In genomic region chr16:84358601-84359295, GRCh38 we compare ENCODE assay signal across 30 cellular contexts. TPM values are rescaled to one million over a fixed set of nuclear protein-coding genes. Genes with fewer than 3 reads are reported as not detected.
DNase-seq lines count a peak whose midpoint lies in the region; ATAC-seq and TF ChIP-seq lines count a peak whose summit lies in the region.
"Had no signal": no experiment of that assay in that cellular context is flagged by ENCODE, and none has a peak within 500 bp of the region (broad histone marks: within the 10 kb centered on the region; RNA-seq: fewer than 3 reads in every experiment).

No MANE protein-coding gene starts in this region.

- peak overlapping the region in 9 of 11 experiments; percentile 17 to 83 (median 59); a peak in 9 of 22 replicates for H3K4me2 ChIP-seq in BLaER1 treated with 17β-estradiol and CSF1 and Interleukin-3, amounts not matched to agents 10 nM and 100 nM
- H3K4me2 ChIP-seq in neuronal stem cell (ENCODE audit: insufficient read depth, low read length, poor library complexity, severe bottlenecking), result no peak overlapping the region
- H3K4me2 ChIP-seq: BLaER1, SK-N-SH had no signal

- WGBS in neuronal stem cell (ENCODE audit: extremely low coverage in 2 of 2, insufficient read length in 2 of 2, insufficient replicate concordance in 1 of 2), 2 donors, result no CpG with 5 or more reads among the region's 14 CpGs

- H3K36me3 ChIP-seq in BLaER1 treated with 17β-estradiol and CSF1 and Interleukin-3, amounts not matched to agents 10 nM and 100 nM, result no peaks in the 10 kb centered on the region
- H3K36me3 ChIP-seq in colonic mucosa, result no peaks in the 10 kb centered on the region
- H3K36me3 ChIP-seq in neuronal stem cell (replicated peaks in 1 of 2; ENCODE audit: control insufficient read depth in 2 of 2, insufficient read depth in 2 of 2, low read length in 2 of 2), result no peaks in the 10 kb centered on the region
- H3K36me3 ChIP-seq: ascending aorta, BLaER1, cardiac muscle cell, esophagus muscularis mucosa, heart left ventricle, upper lobe of left lung had no signal

- no peak overlapping the region for H4K8ac ChIP-seq in neuronal stem cell (ENCODE audit: low read depth, low read length)

- no peak for TF ChIP-seq CTCF in colonic mucosa (IDR thresholded peaks at IDR 0.05)

- no peak overlapping the region for H2BK5ac ChIP-seq in neuronal stem cell (ENCODE audit: low read length)

- no peak overlapping the region for H3K23ac ChIP-seq in neuronal stem cell (ENCODE audit: low read depth, low read length, poor library complexity)

- H3K79me1 ChIP-seq in neuronal stem cell (ENCODE audit: low read depth, low read length), result no peaks in the 10 kb centered on the region

- peak overlapping the region; percentile 76 for H3K18ac ChIP-seq in neuronal stem cell (ENCODE audit: low read length)

- H2AFZ ChIP-seq in neuronal stem cell (ENCODE audit: low read length), result no peak overlapping the region

- H2AK5ac ChIP-seq in neuronal stem cell (ENCODE audit: low read depth, low read length), result no peak overlapping the region

- H3K9ac ChIP-seq in BLaER1 treated with 17β-estradiol and CSF1 and Interleukin-3, amounts not matched to agents 10 nM and 100 nM, result no peak overlapping the region
- H3K9ac ChIP-seq in colonic mucosa (ENCODE audit: low read depth in 2 of 2, low read length in 2 of 2) (peak overlapping the region in 1 of 2 donors; percentile 74), neuronal stem cell (ENCODE audit: low read depth, low read length, poor library complexity) (no peak overlapping the region)
- H3K9ac ChIP-seq: BLaER1, SK-N-SH had no signal

- H3K27ac ChIP-seq in BLaER1 treated with 17β-estradiol and CSF1 and Interleukin-3, amounts not matched to agents 10 nM and 100 nM, result peak overlapping the region in 2 of 11 experiments; percentile 27 to 70; a peak in 4 of 22 replicates
- H3K27ac ChIP-seq in colonic mucosa (peak overlapping the region; percentile 87), neuronal stem cell (replicated peaks; ENCODE audit: low read length) (no peak overlapping the region)
- H3K27ac ChIP-seq: ascending aorta, BLaER1, cardiac muscle cell, coronary artery, esophagus muscularis mucosa, foreskin keratinocyte, heart left ventricle, upper lobe of left lung had no signal

- no peak overlapping the region for H3K14ac ChIP-seq in neuronal stem cell (ENCODE audit: low read length)

- intact Hi-C loops in colonic mucosa (cut with DNase I), result no loop called here

- peaks cover 27 to 81% (median 51%) of the 10 kb centered on the region in 10 experiments for H3K4me1 ChIP-seq in BLaER1 treated with 17β-estradiol and CSF1 and Interleukin-3, amounts not matched to agents 10 nM and 100 nM
- peaks cover 13% of the 10 kb centered on the region for H3K4me1 ChIP-seq in colonic mucosa
- peaks cover 30 to 57% of the 10 kb centered on the region in 2 donors for H3K4me1 ChIP-seq in neuronal stem cell (ENCODE audit: control insufficient read depth in 2 of 2, insufficient read depth in 1 of 2, low read depth in 1 of 2, low read length in 2 of 2)
- H3K4me1 ChIP-seq: ascending aorta, foreskin keratinocyte, heart left ventricle had no signal

- no peak overlapping the region for H3K4ac ChIP-seq in neuronal stem cell (ENCODE audit: low read length)

- H2BK12ac ChIP-seq in neuronal stem cell (ENCODE audit: low read length), result no peak overlapping the region

- no peak overlapping the region for H2BK15ac ChIP-seq in neuronal stem cell (ENCODE audit: low read length)

- ATAC-seq in GM21423 (IDR thresholded peaks at IDR 0.05; ENCODE audit: unreplicated experiment), result no peak
- ATAC-seq in HG03378 (IDR thresholded peaks at IDR 0.05; ENCODE audit: unreplicated experiment), result no peak
- ATAC-seq in HG03280 (IDR thresholded peaks at IDR 0.05; ENCODE audit: unreplicated experiment), result no peak
- ATAC-seq: foreskin keratinocyte, heart left ventricle had no signal

- H2BK120ac ChIP-seq in neuronal stem cell (ENCODE audit: low read depth, low read length), result no peak overlapping the region

- H3K4me3 ChIP-seq in BLaER1 treated with 17β-estradiol and CSF1 and Interleukin-3, amounts not matched to agents 10 nM and 100 nM, result no peak overlapping the region
- H3K4me3 ChIP-seq in colonic mucosa, result no peak overlapping the region
- H3K4me3 ChIP-seq in neuronal stem cell (ENCODE audit: low read length in 2 of 2), result no peak overlapping the region
- H3K4me3 ChIP-seq: ascending aorta, BLaER1, cardiac muscle cell, coronary artery, esophagus muscularis mucosa, heart left ventricle, upper lobe of left lung had no signal

- no peaks in the 10 kb centered on the region for H3K27me3 ChIP-seq in BLaER1 treated with 17β-estradiol and CSF1 and Interleukin-3, amounts not matched to agents 10 nM and 100 nM
- H3K27me3 ChIP-seq in colonic mucosa, result no peaks in the 10 kb centered on the region
- no peaks in the 10 kb centered on the region for H3K27me3 ChIP-seq in neuronal stem cell (ENCODE audit: control insufficient read depth in 3 of 3, insufficient read depth in 3 of 3, low read depth in 1 of 3, low read length in 3 of 3)
- H3K27me3 ChIP-seq: ascending aorta, BLaER1, cardiac muscle cell, esophagus muscularis mucosa, upper lobe of left lung had no signal

- no peaks in the 10 kb centered on the region for H3K9me3 ChIP-seq in BLaER1 treated with 17β-estradiol and CSF1 and Interleukin-3, amounts not matched to agents 10 nM and 100 nM (replicated peaks in 1 of 11)
- H3K9me3 ChIP-seq in colonic mucosa (no peaks in the 10 kb centered on the region), neuronal stem cell (replicated peaks in 1 of 2; ENCODE audit: control insufficient read depth in 2 of 2, insufficient read depth in 1 of 2, low read depth in 1 of 2, low read length in 2 of 2) (no peaks in the 10 kb centered on the region)
- H3K9me3 ChIP-seq: ascending aorta, BLaER1, Caco-2, esophagus muscularis mucosa, heart left ventricle, SK-N-SH, upper lobe of left lung had no signal

- DNase-seq in HT-29 (ENCODE audit: low spot score) (peak; percentile 20), colonic mucosa (peak; percentile 60), neuronal stem cell (ENCODE audit: low spot score) (no peak)
- DNase-seq: activated CD4-positive, alpha-beta T cell treated with anti-CD3 and anti-CD28 coated beads for 48 hours; Caco-2; DMS79; foreskin keratinocyte; H9; heart left ventricle; KG1; kidney glomerular epithelial cell; NCI-H1417 treated with DMSO at 0.1 percent for 48 hours; NCI-H2081; NCI-H345; occipital lobe; SK-N-SH; upper lobe of left lung had no signal

- no peak overlapping the region for H4K91ac ChIP-seq in neuronal stem cell (ENCODE audit: low read depth, low read length, poor library complexity)

- no peaks in the 10 kb centered on the region for H4K20me1 ChIP-seq in BLaER1 treated with 17β-estradiol and CSF1 and Interleukin-3, amounts not matched to agents 10 nM and 100 nM
- H4K20me1 ChIP-seq: BLaER1 had no signal

RNA-seq across cellular contexts. Expression of gene ATP2C2, which starts 9.6 kb away (rescaled TPM):
- 67.9 and 72.4 TPM in 2 replicates for total RNA-seq in HT-29 (2014; rRNA removed; shearing (Covaris generic))
- 100 to 1,000 TPM; 126 to 220 TPM for total RNA-seq in colonic mucosa
- polyA plus RNA-seq in neuronal stem cell (2013, experiment 1 of 2), result 0.24 TPM
- 0.47 TPM for polyA plus RNA-seq in neuronal stem cell (2013, experiment 2 of 2)
- total RNA-seq: ascending aorta; cardiac muscle cell; heart left ventricle; myocyte; skeletal muscle tissue; T-helper 2 cell treated with Interferon-gamma antibody and Interleukin-4, amounts not matched to agents 100 ng/mL and 5 ng/mL, for 36 hours had no signal
- polyA plus RNA-seq: AG04450 had no signal
